18 cellular contexts compared by ENCODE assay signal in the genomic region with DNA sequence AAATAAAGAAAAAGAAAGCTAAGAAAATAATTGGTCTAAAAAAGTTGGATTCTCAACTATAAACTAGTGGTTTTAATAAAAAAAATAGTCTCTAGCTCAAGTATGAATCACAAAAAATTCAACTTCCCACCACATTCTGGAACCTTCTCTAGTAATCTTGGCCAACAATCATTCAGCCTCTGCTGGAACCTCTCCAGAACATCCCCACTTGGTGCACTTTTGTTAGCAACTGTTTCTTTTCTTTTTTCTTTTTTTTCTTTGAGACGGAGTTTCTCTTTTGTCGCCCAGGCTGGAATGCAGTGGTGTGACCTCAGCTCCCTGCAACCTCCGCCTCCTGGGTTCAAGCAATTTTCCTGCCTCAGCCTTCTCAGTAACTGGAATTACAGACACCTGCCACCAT. TPM values are rescaled to one million over a fixed set of nuclear protein-coding genes. Genes with fewer than 3 reads are reported as not detected.
DNase-seq lines count a peak whose midpoint lies in the region; ATAC-seq and TF ChIP-seq lines count a peak whose summit lies in the region.
"Had no signal": no experiment of that assay in that cellular context is flagged by ENCODE, and none has a peak within 500 bp of the region (broad histone marks: within the 10 kb centered on the region; RNA-seq: fewer than 3 reads in every experiment).

No MANE protein-coding gene starts in this region.

- peaks cover 27% of the 10 kb centered on the region for H3K4me1 ChIP-seq in testis
- H3K4me1 ChIP-seq: HAP-1 had no signal

- no peaks in the 10 kb centered on the region for H3K36me3 ChIP-seq in testis (ENCODE audit: low read depth, missing control alignments)
- H3K36me3 ChIP-seq: HAP-1 had no signal

- peaks cover 49% of the 10 kb centered on the region for H3K4me1 Mint-ChIP-seq in T-helper 17 cell
- peaks cover 11 to 12% of the 10 kb centered on the region in 2 donors for H3K4me1 Mint-ChIP-seq in natural killer cell

- TF ChIP-seq CTCF in fibroblast of the aortic adventitia (IDR thresholded peaks at IDR 0.05; ENCODE audit: insufficient read depth, low read length) (no peak), testis (IDR thresholded peaks at IDR 0.05) (no peak), natural killer cell (IDR thresholded peaks at IDR 0.05) (no peak)

- no peaks in the 10 kb centered on the region for H3K27me3 Mint-ChIP-seq in T-helper 17 cell
- no peaks in the 10 kb centered on the region for H3K27me3 Mint-ChIP-seq in natural killer cell (ENCODE audit: low read depth in 2 of 2)
- H3K27me3 Mint-ChIP-seq: activated naive CD8-positive, alpha-beta T cell treated with anti-CD3 and anti-CD28 coated beads, Interleukin-2, amount 10 ng/mL, durations not matched to agents 7 days and 5 days; CD4-positive, alpha-beta T cell had no signal

- no peaks in the 10 kb centered on the region for H3K9me3 ChIP-seq in T-helper 17 cell (ENCODE audit: control insufficient read depth, low read length, poor library complexity, severe bottlenecking)
- no peaks in the 10 kb centered on the region for H3K9me3 ChIP-seq in testis
- H3K9me3 ChIP-seq: HAP-1, sigmoid colon had no signal

- H3K4me3 Mint-ChIP-seq in T-helper 17 cell: no peak overlapping the region
- no peak overlapping the region for H3K4me3 Mint-ChIP-seq in natural killer cell
- H3K4me3 Mint-ChIP-seq: activated CD8-positive, alpha-beta T cell treated with anti-CD3 and anti-CD28 coated beads, Interleukin-2, amount 10 ng/mL, durations not matched to agents 7 days and 5 days; activated naive CD8-positive, alpha-beta T cell treated with anti-CD3 and anti-CD28 coated beads, Interleukin-2, amount 10 ng/mL, durations not matched to agents 7 days and 5 days; CD4-positive, alpha-beta T cell had no signal

- H3K27ac Mint-ChIP-seq in T-helper 17 cell (peak overlapping the region; percentile 53), natural killer cell (no peak overlapping the region)
- H3K27ac Mint-ChIP-seq: activated CD8-positive, alpha-beta T cell treated with anti-CD3 and anti-CD28 coated beads, Interleukin-2, amount 10 ng/mL, durations not matched to agents 7 days and 5 days; activated naive CD8-positive, alpha-beta T cell treated with anti-CD3 and anti-CD28 coated beads, Interleukin-2, amount 10 ng/mL, durations not matched to agents 7 days and 5 days had no signal

- DNase-seq in EH (ENCODE audit: low read depth) (peak; percentile 88), T-helper 17 cell (no peak), fibroblast of the aortic adventitia (ENCODE audit: low read depth) (peak; percentile 98), testis (peak; percentile 71), NCI-H2196 (lab: John Stamatoyannopoulos, UW; ENCODE audit: unreplicated experiment) (no peak), natural killer cell (no peak), ureter (ENCODE audit: low spot score) (no peak)
- DNase-seq: activated naive CD8-positive, alpha-beta T cell treated with anti-CD3 and anti-CD28 coated beads, Interleukin-2, amount 10 ng/mL, durations not matched to agents 7 days and 5 days; CD4-positive, alpha-beta T cell; cerebellar nuclear complex; left colon; NCI-H1436 treated with DMSO at 0.1 percent for 48 hours; sigmoid colon; stimulated activated CD4-positive, alpha-beta T cell treated with anti-CD3 and anti-CD28 coated beads, Interleukin-2, amount 100 ng/mL, for 48 hours; substantia nigra; T-helper 2 cell had no signal

- 57 to 69% methylated on average over 3 of the region's 3 CpGs for WGBS in testis, 2 donors

- no peaks in the 10 kb centered on the region for H3K27me3 ChIP-seq in testis
- H3K27me3 ChIP-seq: sigmoid colon had no signal

- no peaks in the 10 kb centered on the region for H3K9me3 Mint-ChIP-seq in natural killer cell
- H3K9me3 Mint-ChIP-seq: activated naive CD8-positive, alpha-beta T cell treated with anti-CD3 and anti-CD28 coated beads, Interleukin-2, amount 10 ng/mL, durations not matched to agents 7 days and 5 days; CD4-positive, alpha-beta T cell had no signal

- H3K4me3 ChIP-seq in fibroblast of the aortic adventitia (ENCODE audit: low read depth, low read length) (no peak overlapping the region), testis (no peak overlapping the region)
- H3K4me3 ChIP-seq: HAP-1, sigmoid colon had no signal

- no peak for TF ChIP-seq POLR2A in testis (IDR thresholded peaks at IDR 0.05)

- H3K27ac ChIP-seq in testis: peak overlapping the region; percentile 35 to 60

- ATAC-seq in T-helper 17 cell: no peak
- no peak for ATAC-seq in natural killer cell
- ATAC-seq: activated CD8-positive, alpha-beta T cell treated with anti-CD3 and anti-CD28 coated beads, Interleukin-2, amount 10 ng/mL, durations not matched to agents 7 days and 5 days; left colon had no signal

- peaks cover 3% of the 10 kb centered on the region for H3K36me3 Mint-ChIP-seq in T-helper 17 cell (ENCODE audit: low read depth)
- H3K36me3 Mint-ChIP-seq in natural killer cell: no peaks in the 10 kb centered on the region
- H3K36me3 Mint-ChIP-seq: activated naive CD8-positive, alpha-beta T cell treated with anti-CD3 and anti-CD28 coated beads, Interleukin-2, amount 10 ng/mL, durations not matched to agents 7 days and 5 days had no signal

- intact Hi-C loops in testis (cut with DNase I; ENCODE audit: low total_unique reads): no loop called here
- intact Hi-C loops in natural killer cell (cut with micrococcal nuclease): no loop called here

RNA-seq across cellular contexts. Expression of a gene that starts 35.7 kb away (rescaled TPM):
- total RNA-seq in T-helper 17 cell (under 1 TPM; 0.42 to 0.52 TPM), fibroblast of the aortic adventitia (ENCODE audit: low replicate concordance) (0.33 and 0.36 TPM in 2 replicates), testis (1 to 10 TPM; 3.7 to 4.1 TPM), natural killer cell (under 1 TPM; 0.24 to 0.93 (median 0.50) TPM), ureter (0.94 TPM)
- polyA plus RNA-seq in testis (ENCODE audit: insufficient read depth, low read depth, low replicate concordance): 4.5 TPM

Comparison
In these comparisons a context has a peak if more than half of its experiments do, and no peak if none do; other contexts are left out.
1. DNase-seq: peak in EH (single experiment), fibroblast of the aortic adventitia (single experiment) and testis (single experiment); none in T-helper 17 cell (0 of 3), NCI-H2196 (single experiment), natural killer cell (single experiment) and ureter (single experiment).